ENCODE assay signal across 9 cellular contexts in the genomic region with DNA sequence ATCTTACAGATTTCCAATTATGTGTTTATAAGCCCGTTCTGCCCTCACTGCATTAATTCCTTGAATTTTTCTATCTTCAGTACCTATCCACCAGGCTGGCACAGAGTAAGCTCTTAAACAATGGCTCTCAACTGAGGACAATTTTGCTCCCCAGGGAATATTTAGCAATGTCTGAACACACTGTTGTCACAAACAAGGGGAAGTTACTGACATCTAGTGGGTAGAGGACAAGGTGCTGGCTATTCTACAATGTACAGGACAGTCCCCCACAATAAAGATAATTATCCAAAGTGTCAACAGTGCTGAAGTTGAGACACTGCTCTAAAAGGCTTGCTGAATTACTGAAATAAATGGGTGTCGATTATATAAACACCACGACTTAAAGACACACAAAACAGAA. TPM values are rescaled to one million over a fixed set of nuclear protein-coding genes. Genes with fewer than 3 reads are reported as not detected.
DNase-seq lines count a peak whose midpoint lies in the region; ATAC-seq and TF ChIP-seq lines count a peak whose summit lies in the region.
"Had no signal": no experiment of that assay in that cellular context is flagged by ENCODE, and none has a peak within 500 bp of the region (broad histone marks: within the 10 kb centered on the region; RNA-seq: fewer than 3 reads in every experiment).

No MANE protein-coding gene starts in this region.

- TF ChIP-seq CTCF in A673 (conservative IDR thresholded peaks at IDR 0.05; ENCODE audit: low read depth, low read length) = peak; percentile 40; the same call in 1 of the 2 replicates
- TF ChIP-seq CTCF in NB4 (IDR thresholded peaks at IDR 0.05; ENCODE audit: low read depth, low read length) = peak; percentile 71

- peak; percentile 74 for DNase-seq in A673 (ENCODE audit: low spot score)
- DNase-seq in NB4 (ENCODE audit: low read depth) = peak; percentile 96
- DNase-seq in dermis blood vessel endothelial cell = peak; percentile 38
- no peak for DNase-seq in T-helper 2 cell
- no peak for DNase-seq in kidney glomerular epithelial cell (lab: John Stamatoyannopoulos, UW)
- DNase-seq in activated CD8-positive, alpha-beta memory T cell treated with anti-CD3 and anti-CD28 coated beads, Interleukin-2, amount 50 U/mL, for 48 hours = no peak
- DNase-seq: activated CD8-positive, alpha-beta T cell treated with anti-CD3 and anti-CD28 coated beads, Interleukin-2, amount 10 ng/mL, durations not matched to agents 7 days and 5 days had no signal

- H3K27me3 ChIP-seq in A673 (replicated peaks; ENCODE audit: insufficient read depth, low read depth, low read length, poor library complexity) = no peaks in the 10 kb centered on the region

- H3K36me3 ChIP-seq in A673 (ENCODE audit: insufficient read depth, low read length, poor library complexity, severe bottlenecking) = peaks cover 17% of the 10 kb centered on the region

- H3K9me3 ChIP-seq in A673 (ENCODE audit: low read depth, low read length, poor library complexity, severe bottlenecking) = no peaks in the 10 kb centered on the region

- TF ChIP-seq POLR2A in NB4 (IDR thresholded peaks at IDR 0.05; ENCODE audit: extremely low read depth, insufficient read length) = no peak

- H3K4me1 ChIP-seq in A673 (ENCODE audit: insufficient read depth, low read length, poor library complexity, severe bottlenecking) = peaks cover 5% of the 10 kb centered on the region

- no peak overlapping the region for H3K27ac ChIP-seq in A673 (ENCODE audit: low read depth, low read length, poor library complexity, severe bottlenecking)

- no TSS peak for BruUV-seq in A673 (replicated peaks; lab: Mats Ljungman, UMichigan)

- CTCF ChIA-PET in A673 (lab: Charles Lee) = no interaction called here

- H3K4me3 ChIP-seq in A673 (ENCODE audit: low read depth, low read length, poor library complexity, severe bottlenecking) (no peak overlapping the region), NB4 (ENCODE audit: low read depth, low read length) (no peak overlapping the region)

- ATAC-seq in GM18909 (IDR thresholded peaks at IDR 0.05; ENCODE audit: poor library complexity, unreplicated experiment) (peak; percentile 54), HG03460 (IDR thresholded peaks at IDR 0.05; ENCODE audit: unreplicated experiment) (no peak)
- ATAC-seq: activated CD8-positive, alpha-beta T cell treated with anti-CD3 and anti-CD28 coated beads, Interleukin-2, amount 10 ng/mL, durations not matched to agents 7 days and 5 days had no signal

- intact Hi-C loops in A673 (cut with micrococcal nuclease; ENCODE audit: unreplicated experiment) = loop anchor here (10.0 kb wide), 1 partner anchor 149 kb away; no protein-coding TSS in a partner anchor

- POLR2A ChIA-PET in A673 (lab: Charles Lee; ENCODE audit: low non-redundant PET) = interaction anchor here (0.6 kb wide), 1 partner anchor 1748 kb away, joined by 4 read pairs; no protein-coding TSS in a partner anchor

RNA-seq across cellular contexts. Expression of a gene that starts 5.0 kb away (rescaled TPM):
- 134 and 151 TPM in 2 replicates for total RNA-seq in A673 (2021)
- total RNA-seq in dermis blood vessel endothelial cell = 173 and 195 TPM in 2 replicates

RNA-seq across cellular contexts. Expression of a gene that starts 5.5 kb away (rescaled TPM):
- total RNA-seq in A673 (2021) (565 and 629 TPM in 2 replicates), dermis blood vessel endothelial cell (389 and 535 TPM in 2 replicates)

Comparison
In these comparisons a context has a peak if more than half of its experiments do, and no peak if none do; other contexts are left out.
1. DNase-seq: peak in A673 (single experiment), NB4 (single experiment) and dermis blood vessel endothelial cell (single experiment); none in T-helper 2 cell (0 of 5), kidney glomerular epithelial cell (single experiment) and activated CD8-positive, alpha-beta memory T cell treated with anti-CD3 and anti-CD28 coated beads, Interleukin-2, amount 50 U/mL, for 48 hours (single experiment).